Comparison of ENCODE assay signal across 8 cellular contexts in genomic region chr12:22624573-22624907, GRCh38. TPM values are rescaled to one million over a fixed set of nuclear protein-coding genes. Genes with fewer than 3 reads are reported as not detected.
DNase-seq lines count a peak whose midpoint lies in the region; ATAC-seq and TF ChIP-seq lines count a peak whose summit lies in the region.

No MANE protein-coding gene starts in this region.

- intact Hi-C loops in psoas muscle (cut with DNase I) = no loop called here

- peaks cover 22% of the 10 kb centered on the region for H3K4me1 ChIP-seq in psoas muscle

- peak overlapping the region; percentile 100 for H3K4me3 Mint-ChIP-seq in T-helper 17 cell

- peaks cover 3% of the 10 kb centered on the region for H3K36me3 Mint-ChIP-seq in T-helper 17 cell (ENCODE audit: low read depth)

- WGBS in psoas muscle, 3 donors = 8 to 11% (median 9%) methylated on average over 11 of the region's 11 CpGs

- DNase-seq in AG10803 (ENCODE audit: low read depth) = no peak
- DNase-seq in T-helper 17 cell = no peak
- no peak for DNase-seq in foreskin fibroblast
- no peak for DNase-seq in psoas muscle
- DNase-seq in stimulated activated CD4-positive, alpha-beta T cell treated with anti-CD3 and anti-CD28 coated beads, Interleukin-4, amount 100 ng/mL, for 1 hour = no peak
- DNase-seq in SW 1271 (lab: John Stamatoyannopoulos, UW) = no peak

- H3K27ac Mint-ChIP-seq in T-helper 17 cell = peak overlapping the region; percentile 98

- peak overlapping the region; percentile 98 for H3K27ac ChIP-seq in psoas muscle

- H3K9me3 ChIP-seq in T-helper 17 cell (ENCODE audit: control insufficient read depth, low read length, poor library complexity, severe bottlenecking) (no peaks in the 10 kb centered on the region), psoas muscle (no peaks in the 10 kb centered on the region)

- peak; percentile 0 for ATAC-seq in GM21723 (IDR thresholded peaks at IDR 0.05; ENCODE audit: unreplicated experiment)
- peak; percentile 8 for ATAC-seq in T-helper 17 cell
- peak; percentile 38 to 66 (median 61) for ATAC-seq in psoas muscle
- ATAC-seq in activated CD4-positive, CD25-positive, alpha-beta regulatory T cell treated with anti-CD3 and anti-CD28 coated beads, Interleukin-2, amount 50 U/mL, for 24 hours = no peak

- TF ChIP-seq CTCF in AG10803 (conservative IDR thresholded peaks at IDR 0.05; ENCODE audit: low read length) (no peak), foreskin fibroblast (IDR thresholded peaks at IDR 0.05; ENCODE audit: low read depth, low read length) (no peak), psoas muscle (IDR thresholded peaks at IDR 0.05) (no peak)

- H3K36me3 ChIP-seq in psoas muscle (ENCODE audit: insufficient read depth in 1 of 2, low read depth in 1 of 2) = no peaks in the 10 kb centered on the region

- peaks cover 24% of the 10 kb centered on the region for H3K4me1 Mint-ChIP-seq in T-helper 17 cell

- no peaks in the 10 kb centered on the region for H3K27me3 Mint-ChIP-seq in T-helper 17 cell

- peaks cover 0 to 3% (median 0%) of the 10 kb centered on the region in 3 donors for H3K27me3 ChIP-seq in psoas muscle (ENCODE audit: insufficient read depth in 3 of 3, low read length in 2 of 3)

- H3K4me3 ChIP-seq in AG10803 (ENCODE audit: low read length) (peak overlapping the region; percentile 99), foreskin fibroblast (ENCODE audit: low read depth in 1 of 2, low read length in 2 of 2) (peak overlapping the region; percentile 84 to 98), psoas muscle (peak overlapping the region; percentile 93)

RNA-seq across cellular contexts. Expression of gene ETNK1, which starts 0.4 kb away (rescaled TPM):
- total RNA-seq in T-helper 17 cell = 10 to 100 TPM; 52.0 to 52.9 TPM
- total RNA-seq in psoas muscle = 10 to 100 TPM in 3 of 4 donors, 1 to 10 TPM in 1; 8.7 to 13.2 (median 12.7) TPM
- polyA plus RNA-seq in psoas muscle = 1 to 10 TPM; 2.6 to 4.1 (median 3.5) TPM

Comparison
In these comparisons a context has a peak if more than half of its experiments do, and no peak if none do; other contexts are left out.
1. ATAC-seq: peak in GM21723 (single experiment), T-helper 17 cell (single experiment) and psoas muscle (4 of 4); none in activated CD4-positive, CD25-positive, alpha-beta regulatory T cell treated with anti-CD3 and anti-CD28 coated beads, Interleukin-2, amount 50 U/mL, for 24 hours (0 of 2).
2. Peak in every context shown above with its lines, with median percentiles within 50 percentile points of each other: H3K4me3 ChIP-seq.